16 cellular contexts compared by ENCODE assay signal in the genomic region with DNA sequence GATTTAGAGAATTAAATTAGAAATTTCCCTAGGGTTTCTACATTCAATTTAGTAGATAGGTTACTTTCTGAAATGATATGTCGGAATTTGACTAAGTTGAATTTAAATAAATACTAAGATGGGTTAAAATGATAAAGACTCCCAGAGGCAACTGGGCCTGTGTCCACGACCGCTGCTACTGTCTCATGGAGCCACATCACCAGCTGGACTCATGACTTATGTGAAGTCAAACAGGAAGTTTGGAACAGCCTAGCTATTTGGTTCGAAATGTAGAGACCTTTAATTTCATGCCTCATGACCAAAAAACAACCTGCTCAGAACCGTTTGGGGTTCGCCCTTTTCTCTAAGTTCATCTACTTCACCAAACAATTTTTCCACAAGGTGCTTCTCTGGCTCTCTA. TPM values are rescaled to one million over a fixed set of nuclear protein-coding genes. Genes with fewer than 3 reads are reported as not detected.
DNase-seq lines count a peak whose midpoint lies in the region; ATAC-seq and TF ChIP-seq lines count a peak whose summit lies in the region.
"Had no signal": no experiment of that assay in that cellular context is flagged by ENCODE, and none has a peak within 500 bp of the region (broad histone marks: within the 10 kb centered on the region; RNA-seq: fewer than 3 reads in every experiment).

No MANE protein-coding gene starts in this region.

- H3K27me3 ChIP-seq in fibroblast of lung (ENCODE audit: control insufficient read depth, insufficient read depth, low read length) (no peaks in the 10 kb centered on the region), suprapubic skin (no peaks in the 10 kb centered on the region)
- H3K27me3 ChIP-seq: BLaER1 had no signal

- H3K9me3 ChIP-seq in fibroblast of lung (ENCODE audit: control insufficient read depth, insufficient read depth, low read depth, low read length): no peaks in the 10 kb centered on the region
- H3K9me3 ChIP-seq in suprapubic skin: no peaks in the 10 kb centered on the region

- H3K36me3 ChIP-seq in fibroblast of lung (ENCODE audit: control insufficient read depth, insufficient read depth, low read length) (no peaks in the 10 kb centered on the region), suprapubic skin (peaks cover 4% of the 10 kb centered on the region)
- H3K36me3 ChIP-seq: BLaER1 had no signal

- H3K9ac ChIP-seq in fibroblast of lung (ENCODE audit: insufficient read depth, low read length): no peak overlapping the region
- H3K9ac ChIP-seq: BLaER1 had no signal

- H2AFZ ChIP-seq in fibroblast of lung (ENCODE audit: low read length): no peak overlapping the region
- H2AFZ ChIP-seq: GM23338 had no signal

- no peak overlapping the region for H3K27ac Mint-ChIP-seq in immature natural killer cell
- H3K27ac Mint-ChIP-seq: GM23338, IgD-negative memory B cell had no signal

- 70% methylated on average over 6 of the region's 6 CpGs for WGBS in suprapubic skin

- no peak for TF ChIP-seq POLR2A in suprapubic skin (IDR thresholded peaks at IDR 0.05)

- TF ChIP-seq EP300 in suprapubic skin (IDR thresholded peaks at IDR 0.05): no peak

- peaks cover 2 to 15% (median 6%) of the 10 kb centered on the region in 3 donors for H3K27me3 Mint-ChIP-seq in immature natural killer cell (ENCODE audit: low read depth in 3 of 3)

- H3K79me2 ChIP-seq in fibroblast of lung (ENCODE audit: control insufficient read depth, insufficient read depth, low read length): no peaks in the 10 kb centered on the region

- DNase-seq in EL (peak; percentile 34), M059J (ENCODE audit: low read depth) (peak; percentile 51), fibroblast of lung (ENCODE audit: low read depth in 2 of 2) (peak; percentile 24 to 42), suprapubic skin (ENCODE audit: low spot score in 2 of 2) (no peak), immature natural killer cell (no peak), NCI-H2171 (lab: John Stamatoyannopoulos, UW) (no peak)
- DNase-seq: CD8-positive, alpha-beta memory T cell; NCI-H146; NCI-H2081 treated with DMSO at 0.1 percent for 48 hours; NCI-H226; NCI-H69 had no signal

- H3K4me1 Mint-ChIP-seq in immature natural killer cell: no peaks in the 10 kb centered on the region
- H3K4me1 Mint-ChIP-seq: CD8-positive, alpha-beta memory T cell; IgD-negative memory B cell had no signal

- no peaks in the 10 kb centered on the region for H3K9me3 Mint-ChIP-seq in immature natural killer cell
- H3K9me3 Mint-ChIP-seq: CD8-positive, alpha-beta memory T cell; GM23338 had no signal

- no peak for TF ChIP-seq CTCF in fibroblast of lung (conservative IDR thresholded peaks at IDR 0.05 in 1 of 2, IDR thresholded peaks at IDR 0.05 in 1 of 2; ENCODE audit: low read depth in 1 of 2, low read length in 2 of 2)
- no peak for TF ChIP-seq CTCF in suprapubic skin (IDR thresholded peaks at IDR 0.05)

- ATAC-seq in GM18907 (IDR thresholded peaks at IDR 0.05; ENCODE audit: unreplicated experiment): no peak
- ATAC-seq: GM12878 had no signal

- no peaks in the 10 kb centered on the region for H4K20me1 ChIP-seq in fibroblast of lung (ENCODE audit: control insufficient read depth, extremely low read depth, insufficient read depth, low read length)
- H4K20me1 ChIP-seq: BLaER1 had no signal

- H3K36me3 Mint-ChIP-seq in immature natural killer cell: peaks cover 0 to 6% (median 0%) of the 10 kb centered on the region in 3 donors
- H3K36me3 Mint-ChIP-seq: CD8-positive, alpha-beta memory T cell had no signal

- H3K4me3 Mint-ChIP-seq in immature natural killer cell: no peak overlapping the region
- H3K4me3 Mint-ChIP-seq: CD8-positive, alpha-beta memory T cell; GM23338; IgD-negative memory B cell had no signal

- H3K4me2 ChIP-seq in fibroblast of lung (ENCODE audit: extremely low read depth, insufficient read depth, low read length): no peak overlapping the region
- H3K4me2 ChIP-seq: BLaER1, GM23338 had no signal

- H3K4me1 ChIP-seq in fibroblast of lung (ENCODE audit: control insufficient read depth, extremely low read depth, insufficient read depth, low read length): peaks cover 38% of the 10 kb centered on the region
- peaks cover 54% of the 10 kb centered on the region for H3K4me1 ChIP-seq in suprapubic skin
- H3K4me1 ChIP-seq: BLaER1 had no signal

- H3K4me3 ChIP-seq in fibroblast of lung (replicated peaks in 1 of 4; ENCODE audit: control extremely low read depth in 1 of 4, insufficient read depth in 1 of 4, low read depth in 3 of 4, low read length in 4 of 4) (no peak overlapping the region), suprapubic skin (no peak overlapping the region)
- H3K4me3 ChIP-seq: BLaER1, GM12878, GM23338 had no signal

- no peak overlapping the region for H3K27ac ChIP-seq in fibroblast of lung (ENCODE audit: insufficient read depth, low read length)
- H3K27ac ChIP-seq in suprapubic skin: peak overlapping the region; percentile 87
- H3K27ac ChIP-seq: BLaER1 had no signal

RNA-seq across cellular contexts. Expression of gene GRHL1, which starts 22.2 kb away (rescaled TPM):
- total RNA-seq in M059J (2014; rRNA removed; shearing (Covaris generic)): 3.2 and 5.7 TPM in 2 replicates
- total RNA-seq in fibroblast of lung: 0.77 and 0.99 TPM in 2 replicates
- polyA plus RNA-seq in fibroblast of lung: 0.65 and 0.69 TPM in 2 replicates
- 0.41 and 0.62 TPM in 2 replicates for polyA plus RNA-seq in fibroblast of lung (2012)
- 0.22 TPM in 1 of 2 replicates, not detected in the other for polyA minus RNA-seq in fibroblast of lung (ENCODE audit: low replicate concordance)
- total RNA-seq in suprapubic skin: 100 to 1,000 TPM; 112 to 233 (median 121) TPM
- polyA plus RNA-seq in immature natural killer cell: 1 to 10 TPM in 1 of 3 donors, under 1 TPM in 2; 0.52 to 1.9 (median 0.73) TPM

Comparison
In these comparisons a context has a peak if more than half of its experiments do, and no peak if none do; other contexts are left out.
1. DNase-seq: peak in EL (single experiment), M059J (single experiment) and fibroblast of lung (2 of 2); none in suprapubic skin (0 of 2), immature natural killer cell (0 of 3) and NCI-H2171 (single experiment).
2. RNA of gene GRHL1, which starts 22.2 kb away (total RNA-seq): 112 to 233 TPM in suprapubic skin; 3.2 to 5.7 TPM in M059J and 0.77 to 0.99 TPM in fibroblast of lung; every median in the first group is over 10 times any median in the second.